7 cellular contexts compared by ENCODE assay signal in the genomic region with DNA sequence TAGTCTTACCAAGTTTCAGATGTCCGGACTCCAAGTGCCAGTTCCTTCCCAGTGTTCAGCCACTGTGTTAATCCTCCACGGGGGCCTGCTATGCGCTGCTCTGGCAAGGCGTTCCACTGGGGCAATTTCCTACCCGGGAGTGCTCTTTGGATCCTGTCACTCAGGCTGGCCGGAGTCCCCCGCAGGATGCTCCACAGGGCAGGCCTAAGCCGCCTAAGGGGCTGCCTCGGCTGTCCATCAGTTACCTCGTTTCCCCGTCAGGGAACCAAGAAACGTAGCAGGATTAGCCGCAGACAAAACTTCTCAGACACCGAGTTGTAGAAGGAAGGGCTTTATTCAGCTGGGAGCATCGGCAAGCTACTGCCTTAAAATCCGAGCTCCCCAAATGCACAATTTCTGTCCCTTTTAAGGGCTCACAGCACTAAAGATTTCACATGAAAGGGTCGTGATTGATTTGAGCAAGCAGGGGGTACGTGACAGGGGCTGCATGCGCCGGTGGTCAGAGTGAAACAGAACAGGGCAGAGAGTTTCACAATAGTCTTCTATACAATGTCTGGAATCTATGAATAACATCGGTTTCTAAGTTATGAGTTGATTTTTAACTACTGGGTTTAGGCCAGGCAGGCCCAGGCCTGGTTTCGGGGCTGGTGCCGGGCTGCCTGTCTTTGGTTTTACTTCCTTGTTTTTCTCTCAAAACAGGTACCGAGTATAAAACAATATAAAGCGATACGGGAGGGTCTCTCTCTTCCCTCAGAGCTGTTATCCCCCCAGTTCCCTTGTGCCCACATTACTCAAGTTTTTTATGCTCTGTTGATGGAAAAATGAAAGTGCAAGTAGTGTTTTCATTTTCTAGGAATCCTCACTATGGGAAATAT.
DNase-seq lines count a peak whose midpoint lies in the region; ATAC-seq, FAIRE-seq and TF ChIP-seq lines count a peak whose summit lies in the region.
"Not testable (repeated sequence)": the region's sequence is repeated elsewhere in the genome, so short reads cannot be mapped to it uniquely, and the experiment has no call there.

No MANE protein-coding gene starts in this region.

- H3K9ac ChIP-seq in KMS-11: peak overlapping the region; percentile 58; the same call in 1 of the 2 replicates
- peak overlapping the region; percentile 45; the same call in 1 of the 2 replicates for H3K9ac ChIP-seq in PC-3 (ENCODE audit: low read length)
- peak overlapping the region; percentile 86 for H3K9ac ChIP-seq in GM12878 (ENCODE audit: control insufficient read depth, insufficient read depth, low read length)

- peak overlapping the region; percentile 78 for H3K27ac ChIP-seq in KMS-11
- H3K27ac ChIP-seq in PC-3 (ENCODE audit: low read length): not testable (repeated sequence)
- H3K27ac ChIP-seq in GM12878 (ENCODE audit: control insufficient read depth, insufficient read depth): peak overlapping the region; percentile 88
- peak overlapping the region in 6 of 8 donors; percentile 15 to 75 (median 54) for H3K27ac ChIP-seq in spleen

- in situ Hi-C loops in GM12878 (cut with MboI): not testable (repeated sequence)

- H2AFZ ChIP-seq in KMS-11 (ENCODE audit: low read depth) (peak overlapping the region; percentile 34; the same call in 1 of the 2 replicates), PC-3 (ENCODE audit: low read length) (peak overlapping the region; percentile 85), GM12878 (ENCODE audit: control insufficient read depth, low read depth, low read length) (peak overlapping the region; percentile 69)

- H3K4me3 ChIP-seq in GM12864 (ENCODE audit: low read depth, low read length) (peak overlapping the region; percentile 73), GM12878 (peak overlapping the region; percentile 91), spleen (peak overlapping the region in 1 of 8 donors; percentile 40)
- H3K4me3 ChIP-seq in KMS-11 (IDR thresholded peaks at IDR 0.05; ENCODE audit: insufficient read depth, low read depth, low read length); PC-3 (ENCODE audit: low read length): not testable (repeated sequence)

- not testable (repeated sequence) for TF ChIP-seq RAD21 in GM12878 (IDR thresholded peaks at IDR 0.05; ENCODE audit: insufficient read depth, low read depth, low read length)

- CTCF ChIA-PET in PC-3 (lab: Charles Lee): not testable (repeated sequence)
- CTCF ChIA-PET in GM12878 (lab: Yijun Ruan, JAX): interaction anchor here (0.8 kb wide), 1 partner anchor 15 kb away, joined by 3 read pairs; no protein-coding TSS in a partner anchor

- not testable (repeated sequence) for TF ChIP-seq POLR2A in GM12878 (IDR thresholded peaks at IDR 0.05; ENCODE audit: low read depth, low read length); spleen (IDR thresholded peaks at IDR 0.05)

- not testable (repeated sequence) for H3K79me2 ChIP-seq in KMS-11 (ENCODE audit: insufficient read depth, low read depth); PC-3 (ENCODE audit: low read length)
- peaks cover 24% of the 10 kb centered on the region for H3K79me2 ChIP-seq in GM12878 (ENCODE audit: control insufficient read depth, insufficient read depth, low read length)

- not testable (repeated sequence) for DNase-seq in GM12864 (ENCODE audit: low read depth); PC-3; GM12878 (ENCODE audit: low read depth, low spot score)
- DNase-seq in kidney tubule cell (ENCODE audit: low spot score): peak; percentile 61
- peak; percentile 83 for DNase-seq in spleen

- not testable (repeated sequence) for BruUV-seq in PC-3 (replicated peaks; lab: Mats Ljungman, UMichigan); GM12878 (replicated peaks; lab: Mats Ljungman, UMichigan)

- SMC1A ChIA-PET in GM12878 (lab: Charles Lee; ENCODE audit: uncharacterized antibody, unreplicated experiment): interaction anchor here (0.7 to 1.5 kb wide), 6 partner anchors 7 to 114 kb away, joined by 3 to 4 read pairs (median 3); no protein-coding TSS in a partner anchor

- peak overlapping the region; percentile 29; the same call in 1 of the 2 replicates for H3K4me2 ChIP-seq in KMS-11
- peak overlapping the region; percentile 68 for H3K4me2 ChIP-seq in PC-3 (ENCODE audit: low read length)
- peak overlapping the region; percentile 85 for H3K4me2 ChIP-seq in GM12878 (ENCODE audit: control insufficient read depth, insufficient read depth)

- H3K9me3 ChIP-seq in PC-3 (ENCODE audit: low read length); GM12878 (replicated peaks; ENCODE audit: control insufficient read depth, insufficient read depth, low read length); spleen: not testable (repeated sequence)

- not testable (repeated sequence) for H3K36me3 ChIP-seq in KMS-11 (ENCODE audit: insufficient read depth); PC-3 (ENCODE audit: low read depth, low read length); GM12878 (ENCODE audit: control insufficient read depth in 2 of 2, insufficient read depth in 2 of 2, low read length in 1 of 2); spleen

- peak; percentile 26 for ATAC-seq in GM19324 (IDR thresholded peaks at IDR 0.05; ENCODE audit: low FRiP score, unreplicated experiment)
- not testable (repeated sequence) for ATAC-seq in PC-3
- peak; percentile 71 for ATAC-seq in GM12878

- peaks cover 12% of the 10 kb centered on the region for H3K4me1 ChIP-seq in KMS-11 (ENCODE audit: low read depth, poor library complexity, severe bottlenecking)
- not testable (repeated sequence) for H3K4me1 ChIP-seq in PC-3 (ENCODE audit: insufficient read depth, low read length); GM12878 (ENCODE audit: control insufficient read depth, insufficient read depth, low read length); spleen

- not testable (repeated sequence) for H3K9me2 ChIP-seq in PC-3 (replicated peaks; ENCODE audit: low read length)

- not testable (repeated sequence) for H4K20me1 ChIP-seq in KMS-11 (ENCODE audit: insufficient read depth); PC-3 (ENCODE audit: low read length); GM12878 (ENCODE audit: control insufficient read depth, insufficient read depth)

- POLR2A ChIA-PET in PC-3 (lab: Charles Lee; ENCODE audit: unreplicated experiment): not testable (repeated sequence)
- POLR2A ChIA-PET in GM12878 (lab: Charles Lee): interaction anchor here (1.0 kb wide), 1 partner anchor 8 kb away, joined by 3 read pairs; no protein-coding TSS in a partner anchor

- 3% methylated on average over 26 of the region's 26 CpGs for WGBS in GM12878 (ENCODE audit: insufficient coverage, insufficient replicate concordance, low lambda C conversion rate, missing lambda C conversion rate)
- WGBS in spleen, 5 donors: 75 to 83% (median 81%) methylated on average over 25 to 26 of the region's 26 CpGs

- not testable (repeated sequence) for FAIRE-seq in GM12878 (lab: Jason Lieb, UNC)

- intact Hi-C loops in PC-3 (cut with micrococcal nuclease); spleen (cut with DNase I; ENCODE audit: low total_unique reads): not testable (repeated sequence)
- intact Hi-C loops in GM12878 (cut with micrococcal nuclease; ENCODE audit: unreplicated experiment): loop anchor here (2.0 to 10.0 kb wide), 6 partner anchors 63 to 489 kb away; no protein-coding TSS in a partner anchor

- RAD21 ChIA-PET in GM12878 (lab: Charles Lee; ENCODE audit: unreplicated experiment): interaction anchor here (0.7 to 1.6 kb wide), 3 partner anchors 16 to 330 kb away, joined by 3 to 4 read pairs (median 4); no protein-coding TSS in a partner anchor

- not testable (repeated sequence) for H3F3A ChIP-seq in PC-3 (ENCODE audit: low read length, unreplicated experiment)

- not testable (repeated sequence) for H3K27me3 ChIP-seq in KMS-11 (ENCODE audit: insufficient read depth, low read depth); PC-3 (ENCODE audit: low read length); GM12878 (replicated peaks in 1 of 2; ENCODE audit: control insufficient read depth in 2 of 2, insufficient read depth in 2 of 2, low read length in 1 of 2); spleen (replicated peaks in 1 of 7)

- TF ChIP-seq CTCF in GM12864 (IDR thresholded peaks at IDR 0.05; ENCODE audit: low read depth, low read length, missing control alignments); KMS-11 (conservative IDR thresholded peaks at IDR 0.05; ENCODE audit: low read depth, low read length); PC-3 (conservative IDR thresholded peaks at IDR 0.05; ENCODE audit: low read depth, low read length); GM12878 (IDR thresholded peaks at IDR 0.05 in 2 of 3, conservative IDR thresholded peaks at IDR 0.05 in 1 of 3; ENCODE audit: control insufficient read depth in 2 of 3, extremely low read depth in 1 of 3, insufficient read depth in 1 of 3, low read depth in 3 of 3, low read length in 3 of 3); spleen (IDR thresholded peaks at IDR 0.05 in 8 of 11, conservative IDR thresholded peaks at IDR 0.05 in 3 of 11): not testable (repeated sequence)

- not testable (repeated sequence) for TF ChIP-seq EP300 in GM12878 (IDR thresholded peaks at IDR 0.05; ENCODE audit: borderline replicate concordance in 1 of 2, control insufficient read depth in 1 of 2, low read depth in 2 of 2, low read length in 2 of 2)

TF ChIP-seq in GM12878, 131 proteins besides CTCF, POLR2A, EP300 and RAD21 (continues in another document):
- TF ChIP-seq TBL1XR1 (IDR thresholded peaks at IDR 0.05; ENCODE audit: low read depth, low read length) (0 out of 2 replicates have a peak, but pooled peaks have one; percentile 45), IRF4 (IDR thresholded peaks at IDR 0.05; ENCODE audit: low read depth, low read length) (0 out of 2 replicates have a peak, but pooled peaks have one; percentile 5), MEF2B (IDR thresholded peaks at IDR 0.05; ENCODE audit: partially characterized antibody, poor library complexity, severe bottlenecking) (peak; percentile 36), DPF2 (IDR thresholded peaks at IDR 0.05) (0 out of 2 replicates have a peak, but pooled peaks have one; percentile 35), BHLHE40 (IDR thresholded peaks at IDR 0.05; ENCODE audit: borderline replicate concordance in 1 of 2, low read depth in 2 of 2, low read length in 1 of 2) (peak; percentile 28 to 71; a peak in 1 of 4 replicates)

Comparison
In these comparisons a context has a peak if more than half of its experiments do, and no peak if none do; other contexts are left out.
1. H2AFZ ChIP-seq: peak in every context shown above with its lines; median percentile 85 in PC-3; 69 in GM12878; 34 in KMS-11.
2. H3K4me2 ChIP-seq: peak in every context shown above with its lines; median percentile 85 in GM12878; 68 in PC-3; 29 in KMS-11.